In genomic region chr7:90111-91063, GRCh38 we compare ENCODE assay signal across 10 cellular contexts.
DNase-seq lines count a peak whose midpoint lies in the region; ATAC-seq, FAIRE-seq and TF ChIP-seq lines count a peak whose summit lies in the region.
"Had no signal": no experiment of that assay in that cellular context is flagged by ENCODE, and none has a peak within 500 bp of the region (broad histone marks: within the 10 kb centered on the region; RNA-seq: fewer than 3 reads in every experiment).

No MANE protein-coding gene starts in this region.

- CTCF ChIA-PET in HepG2 (lab: Yijun Ruan, JAX; ENCODE audit: low intra/inter-chr PET ratio, low total read pairs) (no interaction called here), mammary epithelial cell (lab: Charles Lee; ENCODE audit: low non-redundant PET) (no interaction called here)

- H3K27ac ChIP-seq in HepG2 (ENCODE audit: extremely low read length, insufficient read depth, low read length) = no peak overlapping the region
- no peak overlapping the region for H3K27ac ChIP-seq in right lobe of liver
- H3K27ac ChIP-seq in mammary epithelial cell (ENCODE audit: insufficient read depth, low read depth, low read length) = no peak overlapping the region
- no peak overlapping the region for H3K27ac ChIP-seq in mesendoderm (ENCODE audit: low read depth, low read length)

- H3K4me1 ChIP-seq in HepG2 (ENCODE audit: insufficient read depth, low read length) = no peaks in the 10 kb centered on the region
- H3K4me1 ChIP-seq in right lobe of liver = no peaks in the 10 kb centered on the region
- H3K4me1 ChIP-seq in mammary epithelial cell (ENCODE audit: insufficient read depth, low read length) = peaks cover 67% of the 10 kb centered on the region
- peaks cover 3% of the 10 kb centered on the region for H3K4me1 ChIP-seq in mesendoderm (ENCODE audit: control insufficient read depth, low read depth, low read length)

- TF ChIP-seq CTCF in HepG2 (CRISPR knock-in tag; IDR thresholded peaks at IDR 0.05) (no peak), right lobe of liver (IDR thresholded peaks at IDR 0.05) (no peak), mammary epithelial cell (conservative IDR thresholded peaks at IDR 0.05 in 1 of 2, IDR thresholded peaks at IDR 0.05 in 1 of 2; ENCODE audit: extremely low read depth in 1 of 2, insufficient read depth in 1 of 2, low read depth in 1 of 2, low read length in 2 of 2) (no peak)

- peak overlapping the region; percentile 37 for H2AK5ac ChIP-seq in mesendoderm (ENCODE audit: low read length)

- no peak overlapping the region for H2BK15ac ChIP-seq in mesendoderm (replicated peaks; ENCODE audit: low read depth)

- H3K79me1 ChIP-seq in mesendoderm (ENCODE audit: low read length) = no peaks in the 10 kb centered on the region

- no peak overlapping the region for H3K4ac ChIP-seq in mesendoderm (ENCODE audit: low read depth, low read length)

- no peak overlapping the region for H3K18ac ChIP-seq in mesendoderm (ENCODE audit: low read length)

- 40% methylated on average over 12 of the region's 13 CpGs for WGBS in HepG2 (ENCODE audit: low lambda C conversion rate)
- 76% methylated on average over 9 of the region's 13 CpGs for WGBS in right lobe of liver (ENCODE audit: insufficient coverage, low coverage, low lambda C conversion rate, missing lambda C conversion rate)
- WGBS in mammary epithelial cell (ENCODE audit: low coverage, missing lambda C conversion rate) = 72% methylated on average over 13 of the region's 13 CpGs
- WGBS in mesendoderm (ENCODE audit: extremely low coverage, insufficient coverage, low lambda C conversion rate) = no CpG with 5 or more reads among the region's 13 CpGs

- H3K79me2 ChIP-seq in HepG2 (ENCODE audit: insufficient read depth, low read length) (no peaks in the 10 kb centered on the region), mammary epithelial cell (ENCODE audit: insufficient read depth, low read length) (peaks cover 5% of the 10 kb centered on the region), mesendoderm (ENCODE audit: control insufficient read depth, insufficient read depth, low read length) (no peaks in the 10 kb centered on the region)

- no peak for TF ChIP-seq RAD21 in HepG2 (CRISPR knock-in tag; IDR thresholded peaks at IDR 0.05)

- TF ChIP-seq POLR2A in HepG2 (IDR thresholded peaks at IDR 0.05; ENCODE audit: insufficient read depth in 1 of 2, low read depth in 2 of 2, low read length in 2 of 2) (no peak), right lobe of liver (IDR thresholded peaks at IDR 0.05) (no peak)

- no peak for DNase-seq in HepG2 (ENCODE audit: low spot score)
- no peak for DNase-seq in right lobe of liver
- peak; percentile 43 for DNase-seq in mammary epithelial cell
- DNase-seq in mesendoderm = no peak
- no peak for DNase-seq in NCI-H2107 (lab: John Stamatoyannopoulos, UW)
- no peak for DNase-seq in HuH-7.5 (ENCODE audit: low spot score)
- DNase-seq: COR-L47, posterior cingulate gyrus had no signal

- no peaks in the 10 kb centered on the region for H3K36me3 ChIP-seq in HepG2 (replicated peaks in 1 of 2; ENCODE audit: control insufficient read depth in 1 of 2, insufficient read depth in 2 of 2, low read length in 2 of 2)
- no peaks in the 10 kb centered on the region for H3K36me3 ChIP-seq in right lobe of liver
- no peaks in the 10 kb centered on the region for H3K36me3 ChIP-seq in mammary epithelial cell (ENCODE audit: insufficient read depth, low read length)
- no peaks in the 10 kb centered on the region for H3K36me3 ChIP-seq in mesendoderm (ENCODE audit: control insufficient read depth, insufficient read depth, low read length)

- H3K4me3 ChIP-seq in HepG2 (replicated peaks in 1 of 3; ENCODE audit: insufficient read depth in 1 of 3, low read depth in 2 of 3, low read length in 3 of 3) (no peak overlapping the region), right lobe of liver (no peak overlapping the region), mammary epithelial cell (replicated peaks in 1 of 3; ENCODE audit: insufficient read depth in 1 of 3, low read depth in 2 of 3, low read length in 3 of 3) (no peak overlapping the region), mesendoderm (ENCODE audit: low read length) (no peak overlapping the region)

- H3K9ac ChIP-seq in HepG2 (ENCODE audit: insufficient read depth, low read depth, low read length) (no peak overlapping the region), mammary epithelial cell (ENCODE audit: insufficient read depth, low read length) (no peak overlapping the region), mesendoderm (ENCODE audit: low read length) (no peak overlapping the region)

- in situ Hi-C loops in HepG2 (cut with HindIII; ENCODE audit: extremely low pct_ligation_motif_present, low pct_unique_long_range_greater_than_20kb) = no loop called here
- in situ Hi-C loops in mammary epithelial cell (cut with MboI; ENCODE audit: low sequenced_read_pairs in 2 of 2) = no loop called here

- H3K27me3 ChIP-seq in HepG2 (ENCODE audit: control insufficient read depth in 1 of 2, insufficient read depth in 2 of 2, low read length in 2 of 2) (peaks cover 4 to 60% of the 10 kb centered on the region in 2 experiments; a peak in 3 of 5 replicates), right lobe of liver (no peaks in the 10 kb centered on the region), mammary epithelial cell (ENCODE audit: insufficient read depth, low read length) (no peaks in the 10 kb centered on the region), mesendoderm (ENCODE audit: insufficient read depth, low read length, poor library complexity) (no peaks in the 10 kb centered on the region)

- no peak for FAIRE-seq in HepG2 (lab: Jason Lieb, UNC)

- intact Hi-C loops in HepG2 (cut with micrococcal nuclease; ENCODE audit: unreplicated experiment) = no loop called here
- intact Hi-C loops in right lobe of liver (cut with DNase I) = no loop called here
- intact Hi-C loops in mammary epithelial cell (cut with micrococcal nuclease) = no loop called here

- H3K56ac ChIP-seq in mesendoderm (ENCODE audit: low read length) = no peak overlapping the region

- H2BK120ac ChIP-seq in mesendoderm (ENCODE audit: low read depth, low read length) = no peak overlapping the region

- H3K4me2 ChIP-seq in HepG2 (ENCODE audit: low read depth, low read length) (no peak overlapping the region), mammary epithelial cell (ENCODE audit: insufficient read depth, low read depth, low read length) (no peak overlapping the region), mesendoderm (ENCODE audit: low read length) (no peak overlapping the region)

- H2AFZ ChIP-seq in HepG2 (ENCODE audit: low read length) (no peak overlapping the region), mammary epithelial cell (ENCODE audit: low read depth, low read length) (no peak overlapping the region)

- no peaks in the 10 kb centered on the region for H3K9me3 ChIP-seq in HepG2 (ENCODE audit: low read length)
- no peaks in the 10 kb centered on the region for H3K9me3 ChIP-seq in right lobe of liver
- no peaks in the 10 kb centered on the region for H3K9me3 ChIP-seq in mammary epithelial cell (replicated peaks; ENCODE audit: insufficient read depth, low read length)

- H3K23ac ChIP-seq in mesendoderm (ENCODE audit: low read length) = no peak overlapping the region

- TF ChIP-seq EP300 in HepG2 (IDR thresholded peaks at IDR 0.05; ENCODE audit: low read depth in 2 of 2, low read length in 2 of 2) = no peak
- no peak for TF ChIP-seq EP300 in HepG2 (CRISPR knock-in tag; IDR thresholded peaks at IDR 0.05; ENCODE audit: borderline replicate concordance)

- no peak overlapping the region for H2BK5ac ChIP-seq in mesendoderm (ENCODE audit: low read length)

- dilution Hi-C loops in mammary epithelial cell (cut with HindIII; ENCODE audit: low sequenced_read_pairs) = no loop called here

- no TSS peak for BruUV-seq in HepG2 (replicated peaks; lab: Mats Ljungman, UMichigan)
- no TSS peak for BruUV-seq in mammary epithelial cell (replicated peaks; lab: Mats Ljungman, UMichigan)

- POLR2A ChIA-PET in HepG2 (lab: Yijun Ruan, JAX) = no interaction called here

- H4K8ac ChIP-seq in mesendoderm (ENCODE audit: low read depth, low read length) = no peak overlapping the region

- no peak overlapping the region for H4K5ac ChIP-seq in mesendoderm (ENCODE audit: low read length)

- ATAC-seq in HepG2 (no peak), right lobe of liver (no peak), GM18873 (IDR thresholded peaks at IDR 0.05; ENCODE audit: low FRiP score, unreplicated experiment) (no peak), HG03108 (IDR thresholded peaks at IDR 0.05; ENCODE audit: unreplicated experiment) (no peak)

- peaks cover 2% of the 10 kb centered on the region; the same call in 1 of the 2 replicates for H4K20me1 ChIP-seq in HepG2 (ENCODE audit: insufficient read depth, low read length)
- H4K20me1 ChIP-seq in mammary epithelial cell (ENCODE audit: insufficient read depth, low read length) = no peaks in the 10 kb centered on the region

TF ChIP-seq in HepG2, 621 proteins besides CTCF, POLR2A, EP300 and RAD21:
- TF ChIP-seq MNT (IDR thresholded peaks at IDR 0.05) (peak; percentile 97), ZC3H13 (CRISPR knock-in tag; IDR thresholded peaks at IDR 0.05) (no peak)
